Comparison of ENCODE assay signal across 13 cellular contexts in the genomic region with DNA sequence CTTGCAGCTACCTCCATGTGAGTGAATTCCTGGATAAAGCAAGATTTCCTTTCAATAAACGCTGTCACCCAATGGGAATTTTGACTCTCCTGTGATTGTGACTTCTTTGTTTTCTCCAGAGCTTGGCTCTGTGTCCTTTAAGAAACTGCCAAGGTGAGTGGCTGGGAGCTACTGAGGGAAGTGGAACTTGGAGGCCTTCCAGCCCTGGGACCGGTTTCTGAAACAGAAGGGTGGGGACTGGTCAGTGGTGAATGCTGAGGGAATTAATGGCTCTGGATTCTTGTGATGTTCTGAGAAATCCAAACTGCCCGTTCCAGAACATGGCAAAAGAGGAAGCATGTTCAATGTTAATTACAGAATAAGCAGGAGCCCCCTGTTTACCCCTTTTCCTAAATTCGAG. TPM values are rescaled to one million over a fixed set of nuclear protein-coding genes. Genes with fewer than 3 reads are reported as not detected.
DNase-seq lines count a peak whose midpoint lies in the region; ATAC-seq and TF ChIP-seq lines count a peak whose summit lies in the region.
"Had no signal": no experiment of that assay in that cellular context is flagged by ENCODE, and none has a peak within 500 bp of the region (broad histone marks: within the 10 kb centered on the region; RNA-seq: fewer than 3 reads in every experiment).

No MANE protein-coding gene starts in this region.

- H3K27ac ChIP-seq in body of pancreas, result peak overlapping the region; percentile 52 to 82 (median 80)
- H3K27ac ChIP-seq in right cardiac atrium (ENCODE audit: low read length), result peak overlapping the region; percentile 91
- no peak overlapping the region for H3K27ac ChIP-seq in foreskin keratinocyte

- H3K9me3 Mint-ChIP-seq in Caco-2 (ENCODE audit: unreplicated experiment) (no peaks in the 10 kb centered on the region), progenitor cell of endocrine pancreas (ENCODE audit: low read depth) (no peaks in the 10 kb centered on the region)

- TF ChIP-seq CTCF in Caco-2 (IDR thresholded peaks at IDR 0.05; ENCODE audit: insufficient read depth in 1 of 2, low read depth in 1 of 2, low read length in 1 of 2, severe bottlenecking in 1 of 2, unreplicated experiment in 1 of 2) (no peak), body of pancreas (IDR thresholded peaks at IDR 0.05) (no peak), progenitor cell of endocrine pancreas (IDR thresholded peaks at IDR 0.05; ENCODE audit: unreplicated experiment) (no peak), BE2C (IDR thresholded peaks at IDR 0.05; ENCODE audit: low read depth, low read length) (no peak), foreskin keratinocyte (conservative IDR thresholded peaks at IDR 0.05) (no peak)

- DNase-seq in Caco-2, result no peak
- peak; percentile 66 to 91 (median 82) for DNase-seq in body of pancreas
- DNase-seq in right cardiac atrium, result peak; percentile 75 to 91 (median 85)
- DNase-seq in progenitor cell of endocrine pancreas (ENCODE audit: low spot score, unreplicated experiment), result no peak
- DNase-seq in DMS53 treated with DMSO at 0.1 percent for 48 hours (lab: John Stamatoyannopoulos, UW; ENCODE audit: unreplicated experiment), result no peak
- no peak for DNase-seq in HAP-1 (ENCODE audit: low spot score in 2 of 2)
- no peak for DNase-seq in BE2C
- no peak for DNase-seq in foreskin keratinocyte
- DNase-seq: activated CD4-positive, alpha-beta T cell treated with anti-CD3 and anti-CD28 coated beads, Interleukin-2, amount 50 U/mL, for 1 hour; glutamatergic neuron; NCI-H1092 treated with DMSO at 0.1 percent for 48 hours; NCI-H526 treated with DMSO at 0.1 percent for 48 hours; stimulated activated naive CD8-positive, alpha-beta T cell treated with anti-CD3 and anti-CD28 coated beads, Interleukin-15, Interleukin-2, amounts not matched to agents 100 U/mL and 50 U/mL, for 24 hours had no signal

- H3K36me3 ChIP-seq in Caco-2 (ENCODE audit: control insufficient read depth, insufficient read depth, low read length), result no peaks in the 10 kb centered on the region
- H3K36me3 ChIP-seq in body of pancreas (replicated peaks in 1 of 2; ENCODE audit: insufficient read depth in 1 of 2, low read depth in 2 of 2), result peaks cover 0 to 6% of the 10 kb centered on the region in 2 donors
- no peaks in the 10 kb centered on the region; the same call in 1 of the 2 replicates for H3K36me3 ChIP-seq in HAP-1 (replicated peaks)
- H3K36me3 ChIP-seq in BE2C, result no peaks in the 10 kb centered on the region

- POLR2A ChIA-PET in Caco-2 (lab: Charles Lee), result no interaction called here

- ATAC-seq in body of pancreas (peak; percentile 31), right cardiac atrium (peak; percentile 41 to 61), foreskin keratinocyte (no peak)

- no peak for TF ChIP-seq POLR2A in body of pancreas (IDR thresholded peaks at IDR 0.05)

- WGBS in body of pancreas, 2 donors, result 26 to 37% methylated on average over 4 of the region's 4 CpGs
- WGBS in right cardiac atrium, result 33% methylated on average over 4 of the region's 4 CpGs

- no peaks in the 10 kb centered on the region for H3K27me3 Mint-ChIP-seq in Caco-2 (ENCODE audit: insufficient read depth, unreplicated experiment)
- H3K27me3 Mint-ChIP-seq in progenitor cell of endocrine pancreas, result no peaks in the 10 kb centered on the region

- H3K36me3 Mint-ChIP-seq in Caco-2 (ENCODE audit: insufficient read depth, unreplicated experiment) (peaks cover 19% of the 10 kb centered on the region), progenitor cell of endocrine pancreas (ENCODE audit: insufficient read depth) (peaks cover 15% of the 10 kb centered on the region)

- H3K4me3 Mint-ChIP-seq in Caco-2 (ENCODE audit: unreplicated experiment) (peak overlapping the region; percentile 64), progenitor cell of endocrine pancreas (ENCODE audit: low read depth) (no peak overlapping the region)

- peaks cover 49% of the 10 kb centered on the region for H3K4me1 Mint-ChIP-seq in Caco-2 (ENCODE audit: low read depth, unreplicated experiment)
- peaks cover 37% of the 10 kb centered on the region for H3K4me1 Mint-ChIP-seq in progenitor cell of endocrine pancreas (ENCODE audit: low read depth)

- no TSS peak for BruUV-seq in Caco-2 (replicated peaks; lab: Mats Ljungman, UMichigan)

- H3K27ac Mint-ChIP-seq in Caco-2 (ENCODE audit: unreplicated experiment) (peak overlapping the region; percentile 92), progenitor cell of endocrine pancreas (peak overlapping the region; percentile 98)

- intact Hi-C loops in Caco-2 (cut with micrococcal nuclease; ENCODE audit: unreplicated experiment), result no loop called here
- intact Hi-C loops in body of pancreas (cut with DNase I), result no loop called here
- intact Hi-C loops in right cardiac atrium (cut with DNase I), result loop anchor here in 1 of 4 donors (10.0 kb wide), 1 partner anchor 154 kb away; the partner anchor contains the start of gene POLR2M

- H3K4me3 ChIP-seq in Caco-2 (ENCODE audit: low read depth, low read length) (no peak overlapping the region), body of pancreas (no peak overlapping the region), right cardiac atrium (ENCODE audit: low read length) (no peak overlapping the region), HAP-1 (no peak overlapping the region), BE2C (ENCODE audit: low read depth, low read length) (no peak overlapping the region)

- H3K4me1 ChIP-seq in Caco-2 (peaks cover 74% of the 10 kb centered on the region), body of pancreas (peaks cover 71% of the 10 kb centered on the region), right cardiac atrium (ENCODE audit: control insufficient read depth, insufficient read depth, low read length) (peaks cover 34% of the 10 kb centered on the region), HAP-1 (peaks cover 14% of the 10 kb centered on the region), BE2C (peaks cover 14% of the 10 kb centered on the region), foreskin keratinocyte (peaks cover 23% of the 10 kb centered on the region)

- in situ Hi-C loops in HAP-1 (cut with MboI; ENCODE audit: low sequenced_read_pairs), result loop anchor here (10.0 kb wide), 2 partner anchors 524 to 634 kb away; no protein-coding TSS in a partner anchor

- CTCF ChIA-PET in Caco-2 (lab: Charles Lee), result interaction anchor here (0.6 to 1.5 kb wide), 2 partner anchors 9 to 48 kb away, joined by 4 to 13 read pairs; no protein-coding TSS in a partner anchor

- H3K27me3 ChIP-seq in Caco-2 (replicated peaks; ENCODE audit: control insufficient read depth, insufficient read depth, low read length), result no peaks in the 10 kb centered on the region
- no peaks in the 10 kb centered on the region for H3K27me3 ChIP-seq in body of pancreas
- H3K27me3 ChIP-seq in right cardiac atrium (ENCODE audit: control insufficient read depth, insufficient read depth), result no peaks in the 10 kb centered on the region
- H3K27me3 ChIP-seq in HAP-1 (ENCODE audit: low read depth), result no peaks in the 10 kb centered on the region
- no peaks in the 10 kb centered on the region for H3K27me3 ChIP-seq in BE2C
- no peaks in the 10 kb centered on the region for H3K27me3 ChIP-seq in foreskin keratinocyte

- H3K9me3 ChIP-seq in Caco-2 (no peaks in the 10 kb centered on the region), body of pancreas (no peaks in the 10 kb centered on the region), right cardiac atrium (ENCODE audit: control insufficient read depth, low read length) (no peaks in the 10 kb centered on the region), HAP-1 (no peaks in the 10 kb centered on the region), BE2C (no peaks in the 10 kb centered on the region)

RNA-seq across cellular contexts. Expression of gene MYZAP, which starts 41.1 kb away (rescaled TPM):
- total RNA-seq in Caco-2 (2022) (4.3 and 6.4 TPM in 2 replicates), body of pancreas (10 to 100 TPM; 10.9 to 16.3 TPM), right cardiac atrium (100 to 1,000 TPM; 557 to 764 (median 622) TPM), progenitor cell of endocrine pancreas (11.5 and 11.9 TPM in 2 replicates), foreskin keratinocyte (2.9 and 3.5 TPM in 2 replicates)
- polyA plus RNA-seq in right cardiac atrium (558 TPM), foreskin keratinocyte (1.7 and 2.0 TPM in 2 replicates)
- 2.6 TPM for polyA plus RNA-seq in BE2C (2012; ENCODE audit: insufficient read depth, insufficient read length, low read depth)

Comparison
In these comparisons a context has a peak if more than half of its experiments do, and no peak if none do; other contexts are left out.
1. DNase-seq: peak in body of pancreas (4 of 4) and right cardiac atrium (3 of 3); none in Caco-2 (0 of 2), progenitor cell of endocrine pancreas (single experiment), DMS53 treated with DMSO at 0.1 percent for 48 hours (single experiment), HAP-1 (0 of 2), BE2C (single experiment) and foreskin keratinocyte (0 of 2).
2. RNA of gene MYZAP, which starts 41.1 kb away (total RNA-seq): 557 to 764 TPM in right cardiac atrium; 10.9 to 16.3 TPM in body of pancreas, 11.5 to 11.9 TPM in progenitor cell of endocrine pancreas, 4.3 to 6.4 TPM in Caco-2 and 2.9 to 3.5 TPM in foreskin keratinocyte; every median in the first group is over 10 times any median in the second.